ENCODE assay signal across 2 cellular contexts in the genomic region with DNA sequence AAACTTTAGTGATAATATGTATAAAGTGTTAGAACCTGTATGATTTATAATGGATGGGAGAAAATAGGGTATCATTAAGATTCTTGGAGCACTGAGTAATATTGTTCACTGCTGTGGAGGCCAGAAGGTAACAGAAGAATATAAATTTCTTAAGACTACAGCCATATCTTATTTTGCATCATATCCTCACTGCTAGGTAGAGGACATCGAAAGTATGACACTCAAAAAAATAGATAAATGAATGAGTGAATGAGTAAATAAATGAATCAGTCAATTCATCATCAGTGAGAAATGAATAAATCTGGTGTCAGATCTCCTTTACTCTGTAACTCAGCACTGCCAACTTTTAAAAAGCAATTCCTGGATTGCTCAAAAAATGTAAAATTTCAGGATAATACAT.
TF ChIP-seq lines count a peak whose summit lies in the region.

No MANE protein-coding gene starts in this region.

TF ChIP-seq in SK-N-SH, 30 proteins besides CTCF, POLR2A, EP300 and RAD21 (continued from another document):
- TF ChIP-seq NRF1 (IDR thresholded peaks at IDR 0.05; ENCODE audit: low read depth, low read length) (no peak), FOSL2 (IDR thresholded peaks at IDR 0.05; ENCODE audit: borderline replicate concordance, low read depth) (no peak)
- TF ChIP-seq, protein P1, sequence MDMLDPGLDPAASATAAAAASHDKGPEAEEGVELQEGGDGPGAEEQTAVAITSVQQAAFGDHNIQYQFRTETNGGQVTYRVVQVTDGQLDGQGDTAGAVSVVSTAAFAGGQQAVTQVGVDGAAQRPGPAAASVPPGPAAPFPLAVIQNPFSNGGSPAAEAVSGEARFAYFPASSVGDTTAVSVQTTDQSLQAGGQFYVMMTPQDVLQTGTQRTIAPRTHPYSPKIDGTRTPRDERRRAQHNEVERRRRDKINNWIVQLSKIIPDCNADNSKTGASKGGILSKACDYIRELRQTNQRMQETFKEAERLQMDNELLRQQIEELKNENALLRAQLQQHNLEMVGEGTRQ (IDR thresholded peaks at IDR 0.05; ENCODE audit: borderline replicate concordance, low read depth, low read length) = no peak
TF ChIP-seq in SK-N-SH: peak in this region for 0.

TF ChIP-seq in SK-N-SH treated with all-trans-retinoic acid at 6 μM for 48 hours, 23 proteins besides CTCF, POLR2A, EP300 and RAD21 (continued from another document):
- TF ChIP-seq, protein P2, sequence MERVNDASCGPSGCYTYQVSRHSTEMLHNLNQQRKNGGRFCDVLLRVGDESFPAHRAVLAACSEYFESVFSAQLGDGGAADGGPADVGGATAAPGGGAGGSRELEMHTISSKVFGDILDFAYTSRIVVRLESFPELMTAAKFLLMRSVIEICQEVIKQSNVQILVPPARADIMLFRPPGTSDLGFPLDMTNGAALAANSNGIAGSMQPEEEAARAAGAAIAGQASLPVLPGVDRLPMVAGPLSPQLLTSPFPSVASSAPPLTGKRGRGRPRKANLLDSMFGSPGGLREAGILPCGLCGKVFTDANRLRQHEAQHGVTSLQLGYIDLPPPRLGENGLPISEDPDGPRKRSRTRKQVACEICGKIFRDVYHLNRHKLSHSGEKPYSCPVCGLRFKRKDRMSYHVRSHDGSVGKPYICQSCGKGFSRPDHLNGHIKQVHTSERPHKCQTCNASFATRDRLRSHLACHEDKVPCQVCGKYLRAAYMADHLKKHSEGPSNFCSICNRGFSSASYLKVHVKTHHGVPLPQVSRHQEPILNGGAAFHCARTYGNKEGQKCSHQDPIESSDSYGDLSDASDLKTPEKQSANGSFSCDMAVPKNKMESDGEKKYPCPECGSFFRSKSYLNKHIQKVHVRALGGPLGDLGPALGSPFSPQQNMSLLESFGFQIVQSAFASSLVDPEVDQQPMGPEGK (CRISPR knock-in tag; IDR thresholded peaks at IDR 0.05; ENCODE audit: borderline replicate concordance) = no peak
- TF ChIP-seq ZC3H10 (CRISPR knock-in tag; IDR thresholded peaks at IDR 0.05) = no peak
- no peak for TF ChIP-seq BACH2 (CRISPR knock-in tag; IDR thresholded peaks at IDR 0.05; ENCODE audit: borderline replicate concordance)
- no peak for TF ChIP-seq RARB (CRISPR knock-in tag; IDR thresholded peaks at IDR 0.05)
- TF ChIP-seq ZFP3 (CRISPR knock-in tag; IDR thresholded peaks at IDR 0.05) = no peak
- TF ChIP-seq ZNF565 (CRISPR knock-in tag; conservative IDR thresholded peaks at IDR 0.05; ENCODE audit: low read depth) = no peak
- no peak for TF ChIP-seq PPARA (CRISPR knock-in tag; IDR thresholded peaks at IDR 0.05; ENCODE audit: borderline replicate concordance)
- no peak for TF ChIP-seq ESRRG (CRISPR knock-in tag; IDR thresholded peaks at IDR 0.05)
- no peak for TF ChIP-seq OSR1 (CRISPR knock-in tag; IDR thresholded peaks at IDR 0.05)
- TF ChIP-seq TCF4 (CRISPR knock-in tag; IDR thresholded peaks at IDR 0.05; ENCODE audit: borderline replicate concordance) = no peak
- TF ChIP-seq, protein P3, sequence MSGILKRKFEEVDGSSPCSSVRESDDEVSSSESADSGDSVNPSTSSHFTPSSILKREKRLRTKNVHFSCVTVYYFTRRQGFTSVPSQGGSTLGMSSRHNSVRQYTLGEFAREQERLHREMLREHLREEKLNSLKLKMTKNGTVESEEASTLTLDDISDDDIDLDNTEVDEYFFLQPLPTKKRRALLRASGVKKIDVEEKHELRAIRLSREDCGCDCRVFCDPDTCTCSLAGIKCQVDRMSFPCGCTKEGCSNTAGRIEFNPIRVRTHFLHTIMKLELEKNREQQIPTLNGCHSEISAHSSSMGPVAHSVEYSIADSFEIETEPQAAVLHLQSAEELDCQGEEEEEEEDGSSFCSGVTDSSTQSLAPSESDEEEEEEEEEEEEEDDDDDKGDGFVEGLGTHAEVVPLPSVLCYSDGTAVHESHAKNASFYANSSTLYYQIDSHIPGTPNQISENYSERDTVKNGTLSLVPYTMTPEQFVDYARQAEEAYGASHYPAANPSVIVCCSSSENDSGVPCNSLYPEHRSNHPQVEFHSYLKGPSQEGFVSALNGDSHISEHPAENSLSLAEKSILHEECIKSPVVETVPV (CRISPR knock-in tag; IDR thresholded peaks at IDR 0.05) = no peak
- no peak for TF ChIP-seq ARNTL (CRISPR knock-in tag; IDR thresholded peaks at IDR 0.05; ENCODE audit: borderline replicate concordance, low read depth)
- TF ChIP-seq ISL1 (CRISPR knock-in tag; IDR thresholded peaks at IDR 0.05) = no peak
